11 cellular contexts compared by ENCODE assay signal in the genomic region with DNA sequence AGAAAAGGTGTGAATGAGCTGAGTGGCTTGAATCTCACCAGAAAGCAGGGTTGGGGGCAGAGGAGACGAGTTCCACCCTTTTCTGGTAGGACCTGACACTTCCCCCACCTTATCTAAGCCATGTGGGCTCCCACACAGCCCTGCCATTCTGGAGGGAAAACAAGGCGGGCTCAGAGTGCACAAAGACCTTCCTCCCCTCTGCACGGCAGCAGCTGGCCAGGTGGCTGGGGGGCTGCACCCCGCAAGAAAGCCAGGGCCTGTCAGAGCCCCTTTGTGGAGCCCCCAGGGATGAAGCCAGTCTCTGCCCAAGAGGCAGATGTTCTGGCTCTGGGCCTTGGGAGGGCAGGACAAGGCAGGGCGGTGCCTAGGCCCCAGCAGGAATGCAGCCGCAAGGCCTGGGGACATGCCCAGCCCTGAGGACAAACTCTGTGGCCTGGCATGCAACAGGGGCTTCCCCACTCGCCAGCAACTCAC. TPM values are rescaled to one million over a fixed set of nuclear protein-coding genes. Genes with fewer than 3 reads are reported as not detected.
A peak's percentile ranks its signal among the peaks of the same experiment; 100 is the strongest.
DNase-seq lines count a peak whose midpoint lies in the region; ATAC-seq, FAIRE-seq and TF ChIP-seq lines count a peak whose summit lies in the region.
"Had no signal": no experiment of that assay in that cellular context is flagged by ENCODE, and none has a peak within 500 bp of the region (broad histone marks: within the 10 kb centered on the region; RNA-seq: fewer than 3 reads in every experiment).

No MANE protein-coding gene starts in this region.

- TF ChIP-seq CTCF in HepG2 (CRISPR knock-in tag; IDR thresholded peaks at IDR 0.05) (no peak), thyroid gland (IDR thresholded peaks at IDR 0.05) (no peak)

- TF ChIP-seq EP300 in HepG2 (IDR thresholded peaks at IDR 0.05; ENCODE audit: low read depth in 2 of 2, low read length in 2 of 2) (no peak), HepG2 (CRISPR knock-in tag; IDR thresholded peaks at IDR 0.05; ENCODE audit: borderline replicate concordance) (no peak)

- in situ Hi-C loops in HepG2 (cut with HindIII; ENCODE audit: extremely low pct_ligation_motif_present, low pct_unique_long_range_greater_than_20kb): no loop called here

- H3K4me1 ChIP-seq in HepG2 (ENCODE audit: insufficient read depth, low read length) (no peaks in the 10 kb centered on the region), thyroid gland (peaks cover 54 to 71% of the 10 kb centered on the region in 2 donors)

- TF ChIP-seq RAD21 in HepG2 (CRISPR knock-in tag; IDR thresholded peaks at IDR 0.05): no peak

- H3K9me3 ChIP-seq in HepG2 (ENCODE audit: low read length): no peaks in the 10 kb centered on the region
- no peaks in the 10 kb centered on the region for H3K9me3 ChIP-seq in thyroid gland

- H3K9ac ChIP-seq in HepG2 (ENCODE audit: insufficient read depth, low read depth, low read length): no peak overlapping the region

- 96% methylated on average over 7 of the region's 7 CpGs for WGBS in HepG2 (ENCODE audit: low lambda C conversion rate)
- 74 to 88% methylated on average over 3 of the region's 7 CpGs for WGBS in thyroid gland, 2 donors

- no peaks in the 10 kb centered on the region for H4K20me1 ChIP-seq in HepG2 (ENCODE audit: insufficient read depth, low read length)

- CTCF ChIA-PET in HepG2 (lab: Yijun Ruan, JAX; ENCODE audit: low intra/inter-chr PET ratio, low total read pairs): no interaction called here

- H3K4me3 ChIP-seq in HepG2 (replicated peaks in 1 of 3; ENCODE audit: insufficient read depth in 1 of 3, low read depth in 2 of 3, low read length in 3 of 3) (no peak overlapping the region), thyroid gland (replicated peaks in 1 of 3) (no peak overlapping the region)

- no peaks in the 10 kb centered on the region for H3K79me2 ChIP-seq in HepG2 (ENCODE audit: insufficient read depth, low read length)

- no peak overlapping the region for H2AFZ ChIP-seq in HepG2 (ENCODE audit: low read length)

- H3K36me3 ChIP-seq in HepG2 (replicated peaks in 1 of 2; ENCODE audit: control insufficient read depth in 1 of 2, insufficient read depth in 2 of 2, low read length in 2 of 2): peaks cover 11 to 26% of the 10 kb centered on the region in 2 experiments
- H3K36me3 ChIP-seq in thyroid gland: peaks cover 7 to 10% of the 10 kb centered on the region in 2 donors

- TF ChIP-seq POLR2A in HepG2 (IDR thresholded peaks at IDR 0.05; ENCODE audit: insufficient read depth in 1 of 2, low read depth in 2 of 2, low read length in 2 of 2) (no peak), thyroid gland (IDR thresholded peaks at IDR 0.05) (no peak)

- POLR2A ChIA-PET in HepG2 (lab: Yijun Ruan, JAX): no interaction called here

- peak in 58 of 76 experiments; percentile 13 to 72 (median 44) for DNase-seq in HUDEP-2 (lab: John Stamatoyannopoulos, UW; ENCODE audit: unreplicated experiment in 76 of 76)
- DNase-seq in caudate nucleus (lab: John Stamatoyannopoulos, UW): peak in 47 of 61 donors; percentile 22 to 84 (median 59)
- no peak for DNase-seq in HepG2 (ENCODE audit: low spot score)
- peak in 1 of 2 donors; percentile 33 for DNase-seq in thyroid gland
- DNase-seq in HPDE6-E6E7 (ENCODE audit: extremely low spot score): no peak
- no peak for DNase-seq in NCI-H128 (lab: John Stamatoyannopoulos, UW; ENCODE audit: unreplicated experiment)
- DNase-seq: activated T-cell treated with anti-CD3 and anti-CD28 coated beads, Interleukin-2, amount 50 U/mL, for 1 hour; T1000 had no signal

- ATAC-seq in HepG2 (peak; percentile 49; the same call in 2 of the 3 replicates), GM21717 (IDR thresholded peaks at IDR 0.05; ENCODE audit: unreplicated experiment) (no peak)

- intact Hi-C loops in HepG2 (cut with micrococcal nuclease; ENCODE audit: unreplicated experiment): no loop called here
- intact Hi-C loops in thyroid gland (cut with DNase I): no loop called here

- no peak for FAIRE-seq in HepG2 (lab: Jason Lieb, UNC)
- FAIRE-seq: bronchial epithelial cell had no signal

- no TSS peak for BruUV-seq in HepG2 (replicated peaks; lab: Mats Ljungman, UMichigan)

- H3K4me2 ChIP-seq in HepG2 (ENCODE audit: low read depth, low read length): no peak overlapping the region

- H3K27ac ChIP-seq in caudate nucleus (ENCODE audit: low read depth, low read length): peak overlapping the region; percentile 76
- H3K27ac ChIP-seq in HepG2 (ENCODE audit: extremely low read length, insufficient read depth, low read length): no peak overlapping the region
- H3K27ac ChIP-seq in thyroid gland: peak overlapping the region in 2 of 3 donors; percentile 85 to 93

- H3K27me3 ChIP-seq in HepG2 (ENCODE audit: control insufficient read depth in 1 of 2, insufficient read depth in 2 of 2, low read length in 2 of 2) (no peaks in the 10 kb centered on the region), thyroid gland (no peaks in the 10 kb centered on the region)

RNA-seq across cellular contexts. Expression of a gene that starts 48.4 kb away (rescaled TPM):
- 53.7 and 82.4 TPM in 2 replicates for total RNA-seq in HepG2 (2016; rRNA removed; fragmentation: Illumina TruSeq; extraction: Trizol)
- 10.7 and 11.7 TPM in 2 replicates for total RNA-seq in HepG2 (2016; cell fraction: cytosol; rRNA removed; fragmentation: Illumina TruSeq; extraction: Trizol; ENCODE audit: low read depth)
- 57.1 and 88.9 TPM in 2 replicates for total RNA-seq in HepG2 (2016; cell fraction: insoluble cytoplasmic fraction; rRNA removed; fragmentation: Illumina TruSeq; extraction: Trizol)
- 25.4 and 26.8 TPM in 2 replicates for total RNA-seq in HepG2 (2016; cell fraction: membrane; rRNA removed; fragmentation: Illumina TruSeq; extraction: Trizol)
- total RNA-seq in HepG2 (2016; cell fraction: nucleus; rRNA removed; fragmentation: Illumina TruSeq; extraction: Trizol): 26.9 and 33.4 TPM in 2 replicates
- 10.5 and 18.7 TPM in 2 replicates for polyA plus RNA-seq in HepG2 (2011; rRNA removed)
- 9.6 and 10.1 TPM in 2 replicates for polyA plus RNA-seq in HepG2 (2011; cell fraction: cytosol; rRNA removed)
- polyA plus RNA-seq in HepG2 (2011; cell fraction: nucleus; rRNA removed): 8.8 and 10.9 TPM in 2 replicates
- 8.0 and 18.3 TPM in 2 replicates for polyA plus RNA-seq in HepG2 (2012)
- polyA plus RNA-seq in HepG2 (2016; cell fraction: cytosol; fragmentation: Illumina TruSeq; extraction: Trizol; ENCODE audit: low read depth): 4.4 and 5.3 TPM in 2 replicates
- 61.2 and 64.9 TPM in 2 replicates for polyA plus RNA-seq in HepG2 (2016; cell fraction: insoluble cytoplasmic fraction; fragmentation: Illumina TruSeq; extraction: Trizol; ENCODE audit: low read depth)
- 9.5 and 10.6 TPM in 2 replicates for polyA plus RNA-seq in HepG2 (2016; cell fraction: membrane; fragmentation: Illumina TruSeq; extraction: Trizol; ENCODE audit: low read depth)
- 65.4 and 71.7 TPM in 2 replicates for polyA plus RNA-seq in HepG2 (2016; cell fraction: nucleus; fragmentation: Illumina TruSeq; extraction: Trizol; ENCODE audit: insufficient read depth, low read depth)
- polyA minus RNA-seq in HepG2 (2011; rRNA and poly(A)+ RNA removed; ENCODE audit: low replicate concordance): 6.5 and 15.7 TPM in 2 replicates
- 6.1 and 9.5 TPM in 2 replicates for polyA minus RNA-seq in HepG2 (2011; cell fraction: cytosol; rRNA and poly(A)+ RNA removed)
- 10.8 and 15.7 TPM in 2 replicates for polyA minus RNA-seq in HepG2 (2011; cell fraction: nucleus; rRNA and poly(A)+ RNA removed)
- 10 to 100 TPM; 10.6 to 14.9 (median 13.0) TPM for total RNA-seq in thyroid gland

RNA-seq across cellular contexts. Expression of a gene that starts 53.9 kb away (rescaled TPM):
- 1.2 and 1.6 TPM in 2 replicates for total RNA-seq in HepG2 (2016; rRNA removed; fragmentation: Illumina TruSeq; extraction: Trizol)
- total RNA-seq in HepG2 (2016; cell fraction: cytosol; rRNA removed; fragmentation: Illumina TruSeq; extraction: Trizol; ENCODE audit: low read depth): 0.62 and 0.81 TPM in 2 replicates
- total RNA-seq in HepG2 (2016; cell fraction: insoluble cytoplasmic fraction; rRNA removed; fragmentation: Illumina TruSeq; extraction: Trizol): 1.4 and 1.9 TPM in 2 replicates
- total RNA-seq in HepG2 (2016; cell fraction: membrane; rRNA removed; fragmentation: Illumina TruSeq; extraction: Trizol): 0.99 and 1.00 TPM in 2 replicates
- 0.91 and 1.4 TPM in 2 replicates for total RNA-seq in HepG2 (2016; cell fraction: nucleus; rRNA removed; fragmentation: Illumina TruSeq; extraction: Trizol)
- 0.69 and 1.5 TPM in 2 replicates for polyA plus RNA-seq in HepG2 (2011; rRNA removed)
- 0.95 and 1.1 TPM in 2 replicates for polyA plus RNA-seq in HepG2 (2011; cell fraction: cytosol; rRNA removed)
- polyA plus RNA-seq in HepG2 (2011; cell fraction: nucleus; rRNA removed): 0.54 and 1.2 TPM in 2 replicates
- 0.45 and 1.3 TPM in 2 replicates for polyA plus RNA-seq in HepG2 (2012)
- polyA plus RNA-seq in HepG2 (2016; cell fraction: cytosol; fragmentation: Illumina TruSeq; extraction: Trizol; ENCODE audit: low read depth): 0.27 and 0.36 TPM in 2 replicates
- polyA plus RNA-seq in HepG2 (2016; cell fraction: insoluble cytoplasmic fraction; fragmentation: Illumina TruSeq; extraction: Trizol; ENCODE audit: low read depth): 1.3 and 1.7 TPM in 2 replicates
- 0.85 and 0.96 TPM in 2 replicates for polyA plus RNA-seq in HepG2 (2016; cell fraction: membrane; fragmentation: Illumina TruSeq; extraction: Trizol; ENCODE audit: low read depth)
- polyA plus RNA-seq in HepG2 (2016; cell fraction: nucleus; fragmentation: Illumina TruSeq; extraction: Trizol; ENCODE audit: insufficient read depth, low read depth): 0.45 and 0.70 TPM in 2 replicates
- polyA minus RNA-seq in HepG2 (2011; rRNA and poly(A)+ RNA removed; ENCODE audit: low replicate concordance): 1.4 TPM in 1 of 2 replicates, not detected in the other
- polyA minus RNA-seq in HepG2 (2011; cell fraction: cytosol; rRNA and poly(A)+ RNA removed): 1.2 TPM in 1 of 2 replicates, not detected in the other
- polyA minus RNA-seq in HepG2 (2011; cell fraction: nucleus; rRNA and poly(A)+ RNA removed): 2.2 TPM in 2 replicates
- total RNA-seq in thyroid gland: 1 to 10 TPM in 2 of 4 donors, under 1 TPM in 2; 0.45 to 2.5 (median 1.1) TPM
- total RNA-seq: lung microvascular endothelial cell had no signal

Comparison
In these comparisons a context has a peak if more than half of its experiments do, and no peak if none do; other contexts are left out.
1. DNase-seq: peak in HUDEP-2 (58 of 76) and caudate nucleus (47 of 61); none in HepG2 (single experiment), HPDE6-E6E7 (single experiment) and NCI-H128 (single experiment).